15 cellular contexts compared by ENCODE assay signal in genomic region chr3:190458040-190458439, GRCh38. TPM values are rescaled to one million over a fixed set of nuclear protein-coding genes. Genes with fewer than 3 reads are reported as not detected.
DNase-seq lines count a peak whose midpoint lies in the region; ATAC-seq and TF ChIP-seq lines count a peak whose summit lies in the region.
"Had no signal": no experiment of that assay in that cellular context is flagged by ENCODE, and none has a peak within 500 bp of the region (broad histone marks: within the 10 kb centered on the region; RNA-seq: fewer than 3 reads in every experiment).

No MANE protein-coding gene starts in this region.

- no peak for TF ChIP-seq EP300 in Ishikawa (IDR thresholded peaks at IDR 0.05; ENCODE audit: borderline replicate concordance)

- ATAC-seq in esophagus mucosa: no peak

- DNase-seq in Daoy (ENCODE audit: low read depth): peak; percentile 5
- DNase-seq in astrocyte of the hippocampus (ENCODE audit: low read depth, low spot score): peak; percentile 33
- DNase-seq in left kidney (ENCODE audit: low read depth, low spot score): peak; percentile 42
- DNase-seq in T1000 (lab: John Stamatoyannopoulos, UW): no peak
- DNase-seq in T-helper 2 cell: no peak
- no peak for DNase-seq in cardiac septum (ENCODE audit: low spot score)
- DNase-seq: activated gamma-delta T cell; CD4-positive, alpha-beta memory T cell; mesenchymal stem cell; spleen; substantia nigra; T-helper 9 cell had no signal

- intact Hi-C loops in cardiac septum (cut with DNase I): no loop called here

- TF ChIP-seq RAD21 in Ishikawa (IDR thresholded peaks at IDR 0.05; ENCODE audit: low read depth): peak; percentile 51

TF ChIP-seq in Ishikawa, 13 proteins besides CTCF, POLR2A, EP300 and RAD21:
- TF ChIP-seq CEBPB (IDR thresholded peaks at IDR 0.05) (no peak), TEAD4 (IDR thresholded peaks at IDR 0.05) (no peak), NFIC (IDR thresholded peaks at IDR 0.05) (no peak), YY1 (IDR thresholded peaks at IDR 0.05; ENCODE audit: low read depth) (no peak), CREB1 (IDR thresholded peaks at IDR 0.05; ENCODE audit: low read depth) (no peak), TAF1 (IDR thresholded peaks at IDR 0.05; ENCODE audit: low read depth) (no peak), MAX (IDR thresholded peaks at IDR 0.05) (no peak), REST (IDR thresholded peaks at IDR 0.05; ENCODE audit: low read depth) (no peak), TCF12 (IDR thresholded peaks at IDR 0.05; ENCODE audit: low read depth) (no peak), FOXM1 (IDR thresholded peaks at IDR 0.05; ENCODE audit: borderline replicate concordance, low read depth) (no peak), EGR1 (IDR thresholded peaks at IDR 0.05) (no peak), ZBTB7A (IDR thresholded peaks at IDR 0.05; ENCODE audit: low read depth) (no peak)
- TF ChIP-seq, protein P1, sequence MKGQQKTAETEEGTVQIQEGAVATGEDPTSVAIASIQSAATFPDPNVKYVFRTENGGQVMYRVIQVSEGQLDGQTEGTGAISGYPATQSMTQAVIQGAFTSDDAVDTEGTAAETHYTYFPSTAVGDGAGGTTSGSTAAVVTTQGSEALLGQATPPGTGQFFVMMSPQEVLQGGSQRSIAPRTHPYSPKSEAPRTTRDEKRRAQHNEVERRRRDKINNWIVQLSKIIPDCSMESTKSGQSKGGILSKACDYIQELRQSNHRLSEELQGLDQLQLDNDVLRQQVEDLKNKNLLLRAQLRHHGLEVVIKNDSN (IDR thresholded peaks at IDR 0.05): no peak

RNA-seq across cellular contexts. Expression of gene TMEM207, which starts 8.3 kb away (rescaled TPM):
- total RNA-seq in Daoy (2014; rRNA removed; shearing (Covaris generic)): not detected in 2 replicates
- total RNA-seq in esophagus mucosa: not detected
- not detected for total RNA-seq in cardiac septum
- total RNA-seq: bronchial epithelial cell; CD4-positive, alpha-beta memory T cell; spleen had no signal

RNA-seq across cellular contexts. Expression of gene IL1RAP, which starts 55.8 kb away (rescaled TPM):
- 11.3 and 11.8 TPM in 2 replicates for total RNA-seq in Daoy (2014; rRNA removed; shearing (Covaris generic))
- total RNA-seq in esophagus mucosa (40.5 TPM), cardiac septum (20.4 TPM)

Comparison
In these comparisons a context has a peak if more than half of its experiments do, and no peak if none do; other contexts are left out.
1. DNase-seq: peak in Daoy (single experiment), astrocyte of the hippocampus (single experiment) and left kidney (single experiment); none in T1000 (single experiment), T-helper 2 cell (0 of 5) and cardiac septum (single experiment).